14 cellular contexts compared by ENCODE assay signal in the genomic region with DNA sequence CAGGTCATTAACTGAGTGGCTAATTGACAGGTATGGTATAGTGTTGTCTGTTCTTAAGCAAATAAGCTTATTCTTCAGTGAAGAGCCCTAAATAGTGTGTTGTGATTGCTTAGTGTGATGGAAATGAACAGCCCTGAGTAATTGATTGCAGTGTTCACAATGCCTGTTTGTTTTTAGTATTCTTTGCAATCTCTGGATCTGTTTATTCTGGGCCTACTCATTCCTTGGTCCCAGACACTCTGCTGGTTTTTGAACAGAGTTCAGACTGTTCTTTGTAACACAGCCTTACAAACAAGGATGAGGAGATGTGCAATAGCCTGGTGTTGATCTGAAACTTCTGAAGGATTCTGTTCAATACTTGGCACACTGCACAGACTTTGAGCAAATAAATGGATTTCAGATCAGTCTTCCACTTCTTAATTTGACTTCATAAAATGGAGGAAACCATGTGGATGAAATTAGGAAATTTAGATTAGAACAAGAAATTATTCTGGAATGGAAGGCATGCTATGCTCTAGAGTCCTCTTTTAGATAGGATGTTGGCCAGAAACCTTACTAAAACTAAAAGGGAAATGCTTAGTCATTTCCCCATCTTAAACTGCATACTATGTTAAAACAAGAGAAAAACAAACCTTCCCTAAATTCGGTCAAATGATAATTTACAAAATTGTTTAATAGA.
DNase-seq lines count a peak whose midpoint lies in the region; TF ChIP-seq lines count a peak whose summit lies in the region.
"Had no signal": no experiment of that assay in that cellular context is flagged by ENCODE, and none has a peak within 500 bp of the region (broad histone marks: within the 10 kb centered on the region; RNA-seq: fewer than 3 reads in every experiment).

No MANE protein-coding gene starts in this region.

- H3K79me2 ChIP-seq in neural progenitor cell (ENCODE audit: low read depth): no peaks in the 10 kb centered on the region

- no peaks in the 10 kb centered on the region for H3K9me3 Mint-ChIP-seq in neural progenitor cell

- no peak overlapping the region for H3K27ac Mint-ChIP-seq in neural progenitor cell
- H3K27ac Mint-ChIP-seq: mesothelial cell of epicardium had no signal

- peak overlapping the region; percentile 21 for H3K27ac ChIP-seq in HL-60 (replicated peaks)
- H3K27ac ChIP-seq in neural progenitor cell: no peak overlapping the region
- no peak overlapping the region for H3K27ac ChIP-seq in Peyer's patch
- no peak overlapping the region for H3K27ac ChIP-seq in esophagus squamous epithelium
- H3K27ac ChIP-seq: gastrocnemius medialis, right atrium auricular region had no signal

- peak overlapping the region; percentile 45 for H2AFZ ChIP-seq in neural progenitor cell (replicated peaks)

- intact Hi-C loops in esophagus squamous epithelium (cut with DNase I): no loop called here

- no peaks in the 10 kb centered on the region for H3K27me3 ChIP-seq in HL-60 (ENCODE audit: insufficient read depth, poor library complexity, severe bottlenecking)
- H3K27me3 ChIP-seq in neural progenitor cell: no peaks in the 10 kb centered on the region
- no peaks in the 10 kb centered on the region for H3K27me3 ChIP-seq in Peyer's patch
- no peaks in the 10 kb centered on the region for H3K27me3 ChIP-seq in esophagus squamous epithelium
- H3K27me3 ChIP-seq: gastrocnemius medialis, right atrium auricular region, tibial nerve had no signal

- 38 to 45% methylated on average over 1 of the region's 1 CpG for WGBS in esophagus squamous epithelium, 2 donors

- TF ChIP-seq CTCF in HL-60 (IDR thresholded peaks at IDR 0.05; ENCODE audit: insufficient read depth, low read length) (no peak), neural progenitor cell (IDR thresholded peaks at IDR 0.05) (no peak), Peyer's patch (IDR thresholded peaks at IDR 0.05) (no peak), esophagus squamous epithelium (IDR thresholded peaks at IDR 0.05) (no peak)

- peaks cover 17% of the 10 kb centered on the region for H3K4me1 ChIP-seq in neural progenitor cell
- H3K4me1 ChIP-seq in Peyer's patch: no peaks in the 10 kb centered on the region
- H3K4me1 ChIP-seq in esophagus squamous epithelium: no peaks in the 10 kb centered on the region
- H3K4me1 ChIP-seq: gastrocnemius medialis had no signal

- H3K36me3 ChIP-seq in neural progenitor cell: no peaks in the 10 kb centered on the region
- no peaks in the 10 kb centered on the region for H3K36me3 ChIP-seq in Peyer's patch
- H3K36me3 ChIP-seq in esophagus squamous epithelium: no peaks in the 10 kb centered on the region
- H3K36me3 ChIP-seq: gastrocnemius medialis, right atrium auricular region, tibial nerve had no signal

- H3K27me3 Mint-ChIP-seq in neural progenitor cell (ENCODE audit: insufficient read depth, low read depth): no peaks in the 10 kb centered on the region
- H3K27me3 Mint-ChIP-seq: central memory CD8-positive, alpha-beta T cell had no signal

- DNase-seq in HL-60 (ENCODE audit: low read depth in 1 of 2, low spot score in 1 of 2): no peak
- DNase-seq in NCI-H748 (lab: John Stamatoyannopoulos, UW; ENCODE audit: unreplicated experiment): peak; percentile 94
- peak; percentile 15 for DNase-seq in dermis blood vessel endothelial cell
- DNase-seq in neural progenitor cell (ENCODE audit: low spot score): peak; percentile 51
- DNase-seq in activated CD4-positive, alpha-beta T cell treated with anti-CD3 and anti-CD28 coated beads, Interleukin-2, amount 50 U/mL, for 4 hours: no peak
- no peak for DNase-seq in COLO668 (lab: John Stamatoyannopoulos, UW; ENCODE audit: unreplicated experiment)
- DNase-seq in Peyer's patch: no peak
- no peak for DNase-seq in esophagus squamous epithelium (lab: John Stamatoyannopoulos, UW)
- DNase-seq: Caco-2, gastrocnemius medialis had no signal

- H3K4me3 Mint-ChIP-seq in neural progenitor cell: no peak overlapping the region
- H3K4me3 Mint-ChIP-seq: central memory CD8-positive, alpha-beta T cell; mesothelial cell of epicardium had no signal

- no peaks in the 10 kb centered on the region for H3K4me1 Mint-ChIP-seq in neural progenitor cell
- H3K4me1 Mint-ChIP-seq: central memory CD8-positive, alpha-beta T cell had no signal

- H3F3A ChIP-seq in neural progenitor cell (ENCODE audit: low read depth): no peaks in the 10 kb centered on the region

- peak overlapping the region; percentile 52 for H3K4me2 ChIP-seq in neural progenitor cell

- no peaks in the 10 kb centered on the region for H3K36me3 Mint-ChIP-seq in neural progenitor cell

- no peak overlapping the region for H3K9ac ChIP-seq in neural progenitor cell

- H4K20me1 ChIP-seq in neural progenitor cell (ENCODE audit: low read depth): no peaks in the 10 kb centered on the region

- no peaks in the 10 kb centered on the region for H3K9me3 ChIP-seq in neural progenitor cell (ENCODE audit: low read depth)
- no peaks in the 10 kb centered on the region for H3K9me3 ChIP-seq in Peyer's patch
- H3K9me3 ChIP-seq in esophagus squamous epithelium: no peaks in the 10 kb centered on the region
- H3K9me3 ChIP-seq: Caco-2, gastrocnemius medialis, right atrium auricular region, tibial nerve had no signal

- H3K4me3 ChIP-seq in HL-60 (replicated peaks; ENCODE audit: insufficient read depth, low read length) (no peak overlapping the region), neural progenitor cell (no peak overlapping the region), Peyer's patch (no peak overlapping the region), esophagus squamous epithelium (no peak overlapping the region)
- H3K4me3 ChIP-seq: gastrocnemius medialis, right atrium auricular region, tibial nerve had no signal

- no peak for TF ChIP-seq POLR2A in Peyer's patch (IDR thresholded peaks at IDR 0.05)
- no peak for TF ChIP-seq POLR2A in esophagus squamous epithelium (IDR thresholded peaks at IDR 0.05)

Comparison
In these comparisons a context has a peak if more than half of its experiments do, and no peak if none do; other contexts are left out.
1. DNase-seq: peak in NCI-H748 (single experiment), dermis blood vessel endothelial cell (single experiment) and neural progenitor cell (single experiment); none in HL-60 (0 of 2), activated CD4-positive, alpha-beta T cell treated with anti-CD3 and anti-CD28 coated beads, Interleukin-2, amount 50 U/mL, for 4 hours (0 of 2), COLO668 (single experiment), Peyer's patch (0 of 3) and esophagus squamous epithelium (single experiment).